1 cellular context compared by ENCODE assay signal in the genomic region with DNA sequence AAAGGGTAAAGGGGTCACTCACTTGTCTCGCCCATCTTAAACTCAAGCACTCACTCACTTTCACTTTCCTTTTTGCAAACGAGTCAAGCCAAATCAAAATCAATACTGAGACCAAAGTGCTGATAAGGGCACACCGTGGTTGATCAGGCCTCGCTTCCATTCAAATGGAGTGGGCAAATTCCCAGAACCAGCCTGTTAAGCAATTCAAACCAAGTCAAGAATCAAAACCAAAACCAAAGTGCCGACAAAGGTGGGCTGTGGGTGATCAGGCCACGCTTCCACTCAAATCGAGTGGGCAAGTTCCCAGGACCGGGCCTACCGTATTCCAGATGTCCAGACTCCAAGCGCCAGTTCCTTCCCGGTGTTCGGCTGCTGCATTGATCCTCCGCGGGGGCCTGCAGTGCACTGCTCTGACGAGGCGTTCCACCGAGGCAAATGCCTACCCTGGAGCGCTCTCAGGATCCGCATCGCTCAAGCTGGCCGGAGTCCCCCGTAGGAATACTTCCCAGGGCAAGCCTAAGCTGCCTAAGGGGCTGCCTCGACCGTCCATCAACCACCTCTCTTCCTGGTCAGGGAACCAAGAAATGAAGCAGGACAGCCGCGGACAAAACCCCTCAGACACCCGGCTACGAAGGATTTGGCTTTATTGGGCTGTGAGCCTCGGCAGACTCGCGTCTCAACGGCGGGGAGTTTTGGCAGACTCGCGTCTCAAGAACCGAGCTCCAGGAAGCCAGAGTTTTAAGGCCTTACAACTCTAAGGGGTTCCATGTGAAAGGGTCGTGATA.
TF ChIP-seq lines count a peak whose summit lies in the region.

No MANE protein-coding gene starts in this region.

TF ChIP-seq in K562, 482 proteins besides CTCF, POLR2A, EP300 and RAD21 (continued from another document):
- TF ChIP-seq, protein P1, sequence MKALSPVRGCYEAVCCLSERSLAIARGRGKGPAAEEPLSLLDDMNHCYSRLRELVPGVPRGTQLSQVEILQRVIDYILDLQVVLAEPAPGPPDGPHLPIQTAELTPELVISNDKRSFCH (CRISPR knock-in tag; IDR thresholded peaks at IDR 0.05) = no peak
- TF ChIP-seq, protein P1 (tag; IDR thresholded peaks at IDR 0.05) = no peak
- TF ChIP-seq ZNF217 (CRISPR knock-in tag; IDR thresholded peaks at IDR 0.05) (no peak), RCOR1 (IDR thresholded peaks at IDR 0.05; ENCODE audit: borderline replicate concordance in 1 of 2, low read depth in 2 of 2, low read length in 2 of 2) (no peak), ZFX (CRISPR knock-in tag; IDR thresholded peaks at IDR 0.05) (no peak), CAMTA2 (CRISPR knock-in tag; conservative IDR thresholded peaks at IDR 0.05) (no peak), SETDB1 (IDR thresholded peaks at IDR 0.05; ENCODE audit: low read length) (no peak), SRSF7 (optimal IDR thresholded peaks at IDR 0.05; ENCODE audit: low read depth, low read length) (no peak), GATA2 (CRISPR knock-in tag; IDR thresholded peaks at IDR 0.05) (no peak), IRF9 (tag; IDR thresholded peaks at IDR 0.05) (no peak), KLF13 (tag; IDR thresholded peaks at IDR 0.05; ENCODE audit: borderline replicate concordance, low read depth) (no peak), MITF (IDR thresholded peaks at IDR 0.05) (no peak), CHD1 (IDR thresholded peaks at IDR 0.05; ENCODE audit: low read length) (no peak), ZC3H11A (IDR thresholded peaks at IDR 0.05; ENCODE audit: low read depth, low read length) (no peak)
